In genomic region chr15:64381000-64381751, GRCh38 we compare ENCODE assay signal across 1 cellular context.
TF ChIP-seq lines count a peak whose summit lies in the region.

A gene with protein sequence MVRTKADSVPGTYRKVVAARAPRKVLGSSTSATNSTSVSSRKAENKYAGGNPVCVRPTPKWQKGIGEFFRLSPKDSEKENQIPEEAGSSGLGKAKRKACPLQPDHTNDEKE (minus strand): TSS chr15:64381441. CDS start chr15:64381371, 70 bp downstream.

TF ChIP-seq in HepG2, 621 proteins besides CTCF, POLR2A, EP300 and RAD21 (continued from another document):
- no peak for TF ChIP-seq ZNF512B (CRISPR knock-in tag; IDR thresholded peaks at IDR 0.05; ENCODE audit: borderline replicate concordance)
- peak; percentile 59; the same call in 1 of the 2 replicates for TF ChIP-seq ARNTL (CRISPR knock-in tag; IDR thresholded peaks at IDR 0.05)
- no peak for TF ChIP-seq KLF16 (CRISPR knock-in tag; IDR thresholded peaks at IDR 0.05)
- no peak for TF ChIP-seq NFE2L2 (IDR thresholded peaks at IDR 0.05; ENCODE audit: low read length)
- no peak for TF ChIP-seq SNAI1 (CRISPR knock-in tag; IDR thresholded peaks at IDR 0.05; ENCODE audit: borderline replicate concordance)
- TF ChIP-seq THAP11 (CRISPR knock-in tag; IDR thresholded peaks at IDR 0.05) = peak; percentile 26; the same call in 1 of the 2 replicates
- TF ChIP-seq ARNT2 (CRISPR knock-in tag; IDR thresholded peaks at IDR 0.05; ENCODE audit: low read depth) = 0 out of 2 replicates have a peak, but pooled peaks have one; percentile 65
- peak; percentile 66; the same call in 1 of the 2 replicates for TF ChIP-seq ZNF816 (CRISPR knock-in tag; IDR thresholded peaks at IDR 0.05; ENCODE audit: borderline replicate concordance)
- TF ChIP-seq MEIS1 (CRISPR knock-in tag; IDR thresholded peaks at IDR 0.05; ENCODE audit: borderline replicate concordance) = no peak
- TF ChIP-seq, protein P1, sequence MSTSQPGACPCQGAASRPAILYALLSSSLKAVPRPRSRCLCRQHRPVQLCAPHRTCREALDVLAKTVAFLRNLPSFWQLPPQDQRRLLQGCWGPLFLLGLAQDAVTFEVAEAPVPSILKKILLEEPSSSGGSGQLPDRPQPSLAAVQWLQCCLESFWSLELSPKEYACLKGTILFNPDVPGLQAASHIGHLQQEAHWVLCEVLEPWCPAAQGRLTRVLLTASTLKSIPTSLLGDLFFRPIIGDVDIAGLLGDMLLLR (CRISPR knock-in tag; IDR thresholded peaks at IDR 0.05) = peak; percentile 81
- TF ChIP-seq, protein P2, sequence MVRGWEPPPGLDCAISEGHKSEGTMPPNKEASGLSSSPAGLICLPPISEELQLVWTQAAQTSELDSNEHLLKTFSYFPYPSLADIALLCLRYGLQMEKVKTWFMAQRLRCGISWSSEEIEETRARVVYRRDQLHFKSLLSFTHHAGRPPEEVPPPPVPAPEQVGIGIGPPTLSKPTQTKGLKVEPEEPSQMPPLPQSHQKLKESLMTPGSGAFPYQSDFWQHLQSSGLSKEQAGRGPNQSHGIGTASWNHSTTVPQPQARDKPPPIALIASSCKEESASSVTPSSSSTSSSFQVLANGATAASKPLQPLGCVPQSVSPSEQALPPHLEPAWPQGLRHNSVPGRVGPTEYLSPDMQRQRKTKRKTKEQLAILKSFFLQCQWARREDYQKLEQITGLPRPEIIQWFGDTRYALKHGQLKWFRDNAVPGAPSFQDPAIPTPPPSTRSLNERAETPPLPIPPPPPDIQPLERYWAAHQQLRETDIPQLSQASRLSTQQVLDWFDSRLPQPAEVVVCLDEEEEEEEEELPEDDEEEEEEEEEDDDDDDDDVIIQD (CRISPR knock-in tag; IDR thresholded peaks at IDR 0.05; ENCODE audit: low read depth) = peak; percentile 16; the same call in 1 of the 2 replicates
- peak; percentile 36; the same call in 1 of the 2 replicates for TF ChIP-seq IRF2 (CRISPR knock-in tag; IDR thresholded peaks at IDR 0.05)
- TF ChIP-seq SMARCE1 (IDR thresholded peaks at IDR 0.05; ENCODE audit: borderline replicate concordance) = no peak
- 0 out of 2 replicates have a peak, but pooled peaks have one; percentile 70 for TF ChIP-seq TOPORS (CRISPR knock-in tag; IDR thresholded peaks at IDR 0.05)
- TF ChIP-seq, protein P3, sequence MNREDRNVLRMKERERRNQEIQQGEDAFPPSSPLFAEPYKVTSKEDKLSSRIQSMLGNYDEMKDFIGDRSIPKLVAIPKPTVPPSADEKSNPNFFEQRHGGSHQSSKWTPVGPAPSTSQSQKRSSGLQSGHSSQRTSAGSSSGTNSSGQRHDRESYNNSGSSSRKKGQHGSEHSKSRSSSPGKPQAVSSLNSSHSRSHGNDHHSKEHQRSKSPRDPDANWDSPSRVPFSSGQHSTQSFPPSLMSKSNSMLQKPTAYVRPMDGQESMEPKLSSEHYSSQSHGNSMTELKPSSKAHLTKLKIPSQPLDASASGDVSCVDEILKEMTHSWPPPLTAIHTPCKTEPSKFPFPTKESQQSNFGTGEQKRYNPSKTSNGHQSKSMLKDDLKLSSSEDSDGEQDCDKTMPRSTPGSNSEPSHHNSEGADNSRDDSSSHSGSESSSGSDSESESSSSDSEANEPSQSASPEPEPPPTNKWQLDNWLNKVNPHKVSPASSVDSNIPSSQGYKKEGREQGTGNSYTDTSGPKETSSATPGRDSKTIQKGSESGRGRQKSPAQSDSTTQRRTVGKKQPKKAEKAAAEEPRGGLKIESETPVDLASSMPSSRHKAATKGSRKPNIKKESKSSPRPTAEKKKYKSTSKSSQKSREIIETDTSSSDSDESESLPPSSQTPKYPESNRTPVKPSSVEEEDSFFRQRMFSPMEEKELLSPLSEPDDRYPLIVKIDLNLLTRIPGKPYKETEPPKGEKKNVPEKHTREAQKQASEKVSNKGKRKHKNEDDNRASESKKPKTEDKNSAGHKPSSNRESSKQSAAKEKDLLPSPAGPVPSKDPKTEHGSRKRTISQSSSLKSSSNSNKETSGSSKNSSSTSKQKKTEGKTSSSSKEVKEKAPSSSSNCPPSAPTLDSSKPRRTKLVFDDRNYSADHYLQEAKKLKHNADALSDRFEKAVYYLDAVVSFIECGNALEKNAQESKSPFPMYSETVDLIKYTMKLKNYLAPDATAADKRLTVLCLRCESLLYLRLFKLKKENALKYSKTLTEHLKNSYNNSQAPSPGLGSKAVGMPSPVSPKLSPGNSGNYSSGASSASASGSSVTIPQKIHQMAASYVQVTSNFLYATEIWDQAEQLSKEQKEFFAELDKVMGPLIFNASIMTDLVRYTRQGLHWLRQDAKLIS (CRISPR knock-in tag; IDR thresholded peaks at IDR 0.05) = no peak
- TF ChIP-seq, protein P4, sequence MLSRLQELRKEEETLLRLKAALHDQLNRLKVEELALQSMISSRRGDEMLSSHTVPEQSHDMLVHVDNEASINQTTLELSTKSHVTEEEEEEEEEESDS (CRISPR knock-in tag; IDR thresholded peaks at IDR 0.05; ENCODE audit: borderline replicate concordance) = no peak
- TF ChIP-seq ZBTB3 (CRISPR knock-in tag; IDR thresholded peaks at IDR 0.05; ENCODE audit: borderline replicate concordance, low read depth) = no peak
